22 cellular contexts compared by ENCODE assay signal in the genomic region with DNA sequence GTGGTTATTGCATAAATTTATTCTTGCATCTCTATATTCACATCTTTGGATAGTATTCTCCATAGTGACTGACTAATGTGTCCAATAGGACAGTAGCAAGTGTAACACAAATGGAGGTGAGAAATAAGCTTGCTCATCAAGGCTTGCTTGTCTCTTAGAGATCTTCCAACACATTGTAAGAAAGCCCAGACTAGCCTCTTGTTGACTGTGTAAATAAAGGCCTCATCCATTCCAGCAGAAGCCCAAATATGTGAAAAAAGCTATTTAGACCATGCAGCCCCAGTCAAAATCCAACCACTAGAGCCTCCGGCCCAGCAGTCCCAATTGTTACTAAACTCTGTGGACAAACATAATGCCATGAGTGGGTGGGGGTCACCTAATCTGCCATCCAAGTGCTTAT.
"Had no signal": no experiment of that assay in that cellular context is flagged by ENCODE, and none has a peak within 500 bp of the region (broad histone marks: within the 10 kb centered on the region; RNA-seq: fewer than 3 reads in every experiment).

No MANE protein-coding gene starts in this region.

- H3K27me3 ChIP-seq: SJSA1 had no signal

- H3K4me2 ChIP-seq: KMS-11 had no signal

- H3K27me3 Mint-ChIP-seq: IgD-negative memory B cell had no signal

- H3K27ac Mint-ChIP-seq: IgD-negative memory B cell had no signal

- H3K27ac ChIP-seq: KMS-11, SJSA1, SK-N-MC had no signal

- ATAC-seq: K562 had no signal

- H3K4me3 ChIP-seq: K562, SJSA1, SK-N-MC had no signal

- DNase-seq: Kasumi-1, MM.1S, NCI-H1105, NCI-H1417, NCI-H1436 treated with DMSO at 0.1 percent for 48 hours, NCI-H1694, NCI-H187 treated with DMSO at 0.1 percent for 48 hours, NCI-H2029 treated with DMSO at 0.1 percent for 48 hours, NCI-H2171 treated with DMSO at 0.1 percent for 48 hours, NCI-H345, NCI-H446 treated with DMSO at 0.1 percent for 48 hours, NCI-H510A treated with DMSO at 0.1 percent for 48 hours, NCI-H526, NCI-H82, Right ventricle myocardium superior, RPMI8226, SIG-M5 had no signal
